ENCODE assay signal across 16 cellular contexts in genomic region chr4:184955636-184956035, GRCh38.
DNase-seq lines count a peak whose midpoint lies in the region; ATAC-seq lines count a peak whose summit lies in the region.
"Had no signal": no experiment of that assay in that cellular context is flagged by ENCODE, and none has a peak within 500 bp of the region (broad histone marks: within the 10 kb centered on the region; RNA-seq: fewer than 3 reads in every experiment).

No MANE protein-coding gene starts in this region.

- CTCF ChIA-PET in CD8-positive, alpha-beta memory T cell (lab: Charles Lee) = no interaction called here

- H3K4me3 Mint-ChIP-seq in CD8-positive, alpha-beta memory T cell = no peak overlapping the region
- H3K4me3 Mint-ChIP-seq: activated CD4-positive, alpha-beta memory T cell treated with anti-CD3 and anti-CD28 coated beads for 36 hours; CD4-positive, CD25-positive, alpha-beta regulatory T cell had no signal

- 0 out of 2 replicates have a peak overlapping the region, but pooled peaks have one; percentile 74 for H3K9ac ChIP-seq in BLaER1

- POLR2A ChIA-PET in CD8-positive, alpha-beta memory T cell (lab: Charles Lee) = no interaction called here

- no peaks in the 10 kb centered on the region for H3K9me3 Mint-ChIP-seq in CD8-positive, alpha-beta memory T cell
- H3K9me3 Mint-ChIP-seq: activated CD4-positive, alpha-beta memory T cell treated with anti-CD3 and anti-CD28 coated beads for 36 hours had no signal

- H4K20me1 ChIP-seq in BLaER1 = no peaks in the 10 kb centered on the region

- H3K4me3 ChIP-seq in BLaER1 = peak overlapping the region; percentile 55; the same call in 1 of the 2 replicates
- no peak overlapping the region for H3K4me3 ChIP-seq in CD8-positive, alpha-beta memory T cell (ENCODE audit: low read length)
- H3K4me3 ChIP-seq: SK-N-MC had no signal

- peaks cover 80% of the 10 kb centered on the region for H3K4me1 ChIP-seq in BLaER1
- H3K4me1 ChIP-seq in CD8-positive, alpha-beta memory T cell (ENCODE audit: insufficient read depth, low read length) = no peaks in the 10 kb centered on the region

- DNase-seq in HPDE6-E6E7 (ENCODE audit: extremely low spot score) = no peak
- no peak for DNase-seq in left cardiac atrium
- DNase-seq in NAMALWA (ENCODE audit: low spot score) = no peak
- DNase-seq in CD8-positive, alpha-beta memory T cell = no peak
- DNase-seq: activated CD4-positive, alpha-beta memory T cell treated with anti-CD3 and anti-CD28 coated beads for 36 hours; amniotic stem cell; CD4-positive, CD25-positive, alpha-beta regulatory T cell; NCI-H446 treated with DMSO at 0.1 percent for 48 hours; nucleus accumbens; stimulated activated CD4-positive, alpha-beta T cell treated with anti-CD3 and anti-CD28 coated beads, Interleukin-2, amount 100 ng/mL, for 48 hours had no signal

- no peaks in the 10 kb centered on the region for H3K36me3 Mint-ChIP-seq in CD8-positive, alpha-beta memory T cell
- H3K36me3 Mint-ChIP-seq: activated CD4-positive, alpha-beta memory T cell treated with anti-CD3 and anti-CD28 coated beads for 36 hours; CD4-positive, CD25-positive, alpha-beta regulatory T cell had no signal

- H3K9me3 ChIP-seq in BLaER1 = no peaks in the 10 kb centered on the region; the same call in 1 of the 2 replicates
- H3K9me3 ChIP-seq in CD8-positive, alpha-beta memory T cell (ENCODE audit: low read length) = no peaks in the 10 kb centered on the region

- no peaks in the 10 kb centered on the region for H3K27me3 ChIP-seq in BLaER1
- H3K27me3 ChIP-seq in CD8-positive, alpha-beta memory T cell (ENCODE audit: insufficient read depth, low read length, poor library complexity, severe bottlenecking) = no peaks in the 10 kb centered on the region

- no peaks in the 10 kb centered on the region for H3K36me3 ChIP-seq in BLaER1
- H3K36me3 ChIP-seq in CD8-positive, alpha-beta memory T cell (ENCODE audit: insufficient read depth, low read length) = no peaks in the 10 kb centered on the region

- H3K27ac Mint-ChIP-seq in CD8-positive, alpha-beta memory T cell = no peak overlapping the region
- H3K27ac Mint-ChIP-seq: activated CD4-positive, alpha-beta memory T cell treated with anti-CD3 and anti-CD28 coated beads for 36 hours; CD4-positive, CD25-positive, alpha-beta regulatory T cell had no signal

- peak overlapping the region; percentile 83 for H3K27ac ChIP-seq in BLaER1
- no peak overlapping the region for H3K27ac ChIP-seq in CD8-positive, alpha-beta memory T cell (ENCODE audit: low read depth, low read length)
- H3K27ac ChIP-seq: SK-N-MC had no signal

- ATAC-seq in GM18909 (IDR thresholded peaks at IDR 0.05; ENCODE audit: poor library complexity, unreplicated experiment) (peak; percentile 82), GM21786 (IDR thresholded peaks at IDR 0.05; ENCODE audit: unreplicated experiment) (peak; percentile 88), HG03432 (IDR thresholded peaks at IDR 0.05; ENCODE audit: unreplicated experiment) (peak; percentile 85), left cardiac atrium (no peak)
- ATAC-seq: sciatic nerve had no signal

- H3K4me2 ChIP-seq in BLaER1 = peak overlapping the region; percentile 90

- H3K4me1 Mint-ChIP-seq in CD8-positive, alpha-beta memory T cell = peaks cover 0 to 2% (median 1%) of the 10 kb centered on the region in 3 donors

- peaks cover 7 to 26% of the 10 kb centered on the region in 2 donors for H3K27me3 Mint-ChIP-seq in CD8-positive, alpha-beta memory T cell
- H3K27me3 Mint-ChIP-seq: activated CD4-positive, alpha-beta memory T cell treated with anti-CD3 and anti-CD28 coated beads for 36 hours had no signal

- intact Hi-C loops in left cardiac atrium (cut with DNase I) = no loop called here

Comparison
In these comparisons a context has a peak if more than half of its experiments do, and no peak if none do; other contexts are left out.
1. ATAC-seq: peak in GM18909 (single experiment), GM21786 (single experiment) and HG03432 (single experiment); none in left cardiac atrium (0 of 2).